9 cellular contexts compared by ENCODE assay signal in the genomic region with DNA sequence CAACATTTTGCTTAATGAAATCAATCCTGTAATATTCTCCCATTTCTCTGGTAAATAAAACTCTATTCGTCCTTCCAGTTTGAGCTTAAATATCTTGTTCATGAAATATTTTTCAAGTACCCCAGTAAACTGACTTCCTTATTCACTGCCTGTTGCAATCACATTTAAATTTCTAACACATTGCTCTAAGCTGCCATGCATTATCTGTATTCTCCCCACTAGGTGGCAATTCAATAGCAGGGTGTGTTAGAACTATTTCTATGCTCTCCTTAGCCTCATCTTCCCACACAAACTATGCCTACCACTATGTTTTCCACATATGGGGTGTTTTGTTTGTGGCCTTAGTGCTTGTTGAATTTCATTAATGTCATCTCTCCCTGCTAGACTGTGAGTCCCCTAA.
DNase-seq lines count a peak whose midpoint lies in the region; FAIRE-seq and TF ChIP-seq lines count a peak whose summit lies in the region.
"Had no signal": no experiment of that assay in that cellular context is flagged by ENCODE, and none has a peak within 500 bp of the region (broad histone marks: within the 10 kb centered on the region; RNA-seq: fewer than 3 reads in every experiment).

No MANE protein-coding gene starts in this region.

- peaks cover 0 to 16% of the 10 kb centered on the region in 2 donors for H3K4me1 ChIP-seq in adrenal gland (replicated peaks in 1 of 2)

- no peak overlapping the region for H3K27ac ChIP-seq in adrenal gland

- H3K27me3 ChIP-seq in adrenal gland: no peaks in the 10 kb centered on the region

- DNase-seq in GM19238 (ENCODE audit: insufficient read length, low spot score) (peak; percentile 1), KBM-7 (peak; percentile 27), adrenal gland (no peak), kidney glomerular epithelial cell (lab: John Stamatoyannopoulos, UW) (peak; percentile 41), RCC 7860 (ENCODE audit: low spot score) (no peak), NCI-H774 (lab: John Stamatoyannopoulos, UW) (no peak), retina (no peak), occipital lobe (lab: John Stamatoyannopoulos, UW) (no peak)

- no peak overlapping the region for H3K4me3 ChIP-seq in adrenal gland
- H3K4me3 ChIP-seq: K562 had no signal

- intact Hi-C loops in adrenal gland (cut with DNase I): no loop called here

- TF ChIP-seq CTCF in adrenal gland (IDR thresholded peaks at IDR 0.05): peak; percentile 13 to 57 (median 53)

- H3K36me3 ChIP-seq in adrenal gland (replicated peaks in 1 of 2): no peaks in the 10 kb centered on the region

- WGBS in adrenal gland, 4 donors: 29 to 36% (median 34%) methylated on average over 1 of the region's 1 CpG

- no peak for FAIRE-seq in RCC 7860 (lab: Jason Lieb, UNC)
- FAIRE-seq: K562 had no signal

- TF ChIP-seq POLR2A in adrenal gland (IDR thresholded peaks at IDR 0.05): no peak

- in situ Hi-C loops in KBM-7 (cut with MboI; ENCODE audit: low pct_unique_long_range_greater_than_20kb, low sequenced_read_pairs): no loop called here

- no peaks in the 10 kb centered on the region for H3K9me3 ChIP-seq in adrenal gland (replicated peaks in 1 of 3)

Comparison
In these comparisons a context has a peak if more than half of its experiments do, and no peak if none do; other contexts are left out.
1. DNase-seq: peak in GM19238 (single experiment), KBM-7 (single experiment) and kidney glomerular epithelial cell (single experiment); none in adrenal gland (0 of 7), RCC 7860 (single experiment), NCI-H774 (single experiment), retina (single experiment) and occipital lobe (single experiment).